In genomic region chr2:186757009-186757408, GRCh38 we compare ENCODE assay signal across 25 cellular contexts.
DNase-seq lines count a peak whose midpoint lies in the region; ATAC-seq and TF ChIP-seq lines count a peak whose summit lies in the region.
"Had no signal": no experiment of that assay in that cellular context is flagged by ENCODE, and none has a peak within 500 bp of the region (broad histone marks: within the 10 kb centered on the region; RNA-seq: fewer than 3 reads in every experiment).

No MANE protein-coding gene starts in this region.

- POLR2A ChIA-PET in activated CD4-positive, alpha-beta T cell treated with anti-CD3 and anti-CD28 coated beads, Interleukin-2, amount 10 ng/mL, durations not matched to agents 7 days and 5 days (lab: Charles Lee) = no interaction called here

- H3K4me3 Mint-ChIP-seq in osteocyte (ENCODE audit: unreplicated experiment) = no peak overlapping the region
- H3K4me3 Mint-ChIP-seq in activated CD4-positive, alpha-beta T cell treated with anti-CD3 and anti-CD28 coated beads, Interleukin-2, amount 10 ng/mL, durations not matched to agents 7 days and 5 days = no peak overlapping the region
- H3K4me3 Mint-ChIP-seq: activated CD4-positive, alpha-beta T cell treated with anti-CD3 and anti-CD28 coated beads for 36 hours; activated naive CD8-positive, alpha-beta T cell treated with anti-CD3 and anti-CD28 coated beads, Interleukin-2, amount 50 U/mL, for 24 hours; activated T-cell treated with anti-CD3 and anti-CD28 coated beads, Interleukin-2, amount 50 U/mL, for 24 hours; central memory CD8-positive, alpha-beta T cell; stimulated activated naive CD8-positive, alpha-beta T cell treated with anti-CD3 and anti-CD28 coated beads, Interleukin-15, amount 100 ng/mL, for 72 hours; T-helper 17 cell had no signal

- H3K9ac ChIP-seq in SK-N-MC (ENCODE audit: insufficient read length) = no peak overlapping the region
- H3K9ac ChIP-seq: SK-N-SH had no signal

- H3K27ac Mint-ChIP-seq in osteocyte (ENCODE audit: unreplicated experiment) = peak overlapping the region; percentile 21
- no peak overlapping the region for H3K27ac Mint-ChIP-seq in activated CD4-positive, alpha-beta T cell treated with anti-CD3 and anti-CD28 coated beads, Interleukin-2, amount 10 ng/mL, durations not matched to agents 7 days and 5 days
- H3K27ac Mint-ChIP-seq: activated CD4-positive, alpha-beta T cell treated with anti-CD3 and anti-CD28 coated beads for 36 hours; activated naive CD8-positive, alpha-beta T cell treated with anti-CD3 and anti-CD28 coated beads, Interleukin-2, amount 50 U/mL, for 24 hours; activated T-cell treated with anti-CD3 and anti-CD28 coated beads, Interleukin-2, amount 50 U/mL, for 24 hours; stimulated activated naive CD8-positive, alpha-beta T cell treated with anti-CD3 and anti-CD28 coated beads, Interleukin-15, amount 100 ng/mL, for 72 hours; T-helper 17 cell had no signal

- no peaks in the 10 kb centered on the region for H3K27me3 ChIP-seq in H7 (ENCODE audit: control insufficient read depth, insufficient read depth, low read length)
- H3K27me3 ChIP-seq: left lung, thyroid gland, vagina had no signal

- TF ChIP-seq CTCF in osteocyte (IDR thresholded peaks at IDR 0.05) = no peak

- peaks cover 18% of the 10 kb centered on the region for H3K36me3 Mint-ChIP-seq in osteocyte (ENCODE audit: unreplicated experiment)
- H3K36me3 Mint-ChIP-seq in activated CD4-positive, alpha-beta T cell treated with anti-CD3 and anti-CD28 coated beads, Interleukin-2, amount 10 ng/mL, durations not matched to agents 7 days and 5 days (ENCODE audit: low read depth) = no peaks in the 10 kb centered on the region

- ATAC-seq in GM18519 (IDR thresholded peaks at IDR 0.05; ENCODE audit: low FRiP score, unreplicated experiment) = no peak
- ATAC-seq: activated CD4-positive, alpha-beta T cell treated with anti-CD3 and anti-CD28 coated beads for 36 hours; activated naive CD8-positive, alpha-beta T cell treated with anti-CD3 and anti-CD28 coated beads, Interleukin-2, amount 50 U/mL, for 24 hours; left lung; stimulated activated naive CD8-positive, alpha-beta T cell treated with anti-CD3 and anti-CD28 coated beads, Interleukin-15, amount 100 ng/mL, for 72 hours; T-helper 17 cell had no signal

- DNase-seq in H7 (peak; percentile 28), SK-N-MC (ENCODE audit: low read depth, low spot score) (no peak), iPS DF 19.7 (ENCODE audit: low read depth, low spot score) (peak; percentile 63), osteocyte (ENCODE audit: extremely low spot score, unreplicated experiment) (no peak), SW480 (ENCODE audit: low spot score) (no peak), cerebellar cortex (ENCODE audit: low spot score) (no peak)
- DNase-seq in activated CD4-positive, alpha-beta T cell treated with anti-CD3 and anti-CD28 coated beads, Interleukin-2, amount 10 ng/mL, durations not matched to agents 7 days and 5 days = no peak
- DNase-seq: activated CD4-positive, alpha-beta T cell treated with anti-CD3 and anti-CD28 coated beads for 36 hours; activated gamma-delta T cell treated with Interleukin-2 at 50 U/mL for 16 hours; activated naive CD8-positive, alpha-beta T cell treated with anti-CD3 and anti-CD28 coated beads, Interleukin-2, amount 50 U/mL, for 24 hours; activated T-cell treated with anti-CD3 and anti-CD28 coated beads, Interleukin-2, amount 50 U/mL, for 24 hours; head of caudate nucleus; left lung; mesenchymal stem cell; NCI-H1436; NCI-H2107; SK-N-SH; stimulated activated naive CD8-positive, alpha-beta T cell treated with anti-CD3 and anti-CD28 coated beads, Interleukin-15, amount 100 ng/mL, for 72 hours; T-helper 17 cell; thyroid gland had no signal

- H3K4me1 Mint-ChIP-seq in osteocyte (ENCODE audit: unreplicated experiment) = peaks cover 17% of the 10 kb centered on the region
- peaks cover under 1% of the 10 kb centered on the region for H3K4me1 Mint-ChIP-seq in activated CD4-positive, alpha-beta T cell treated with anti-CD3 and anti-CD28 coated beads, Interleukin-2, amount 10 ng/mL, durations not matched to agents 7 days and 5 days
- H3K4me1 Mint-ChIP-seq: activated CD4-positive, alpha-beta T cell treated with anti-CD3 and anti-CD28 coated beads for 36 hours; activated naive CD8-positive, alpha-beta T cell treated with anti-CD3 and anti-CD28 coated beads, Interleukin-2, amount 50 U/mL, for 24 hours; central memory CD8-positive, alpha-beta T cell; T-helper 17 cell had no signal

- peaks cover 3% of the 10 kb centered on the region for H3K36me3 ChIP-seq in H7 (replicated peaks; ENCODE audit: control insufficient read depth, insufficient read depth, low read length)
- H3K36me3 ChIP-seq in SK-N-MC (ENCODE audit: insufficient read depth, low read length) = peaks cover 5% of the 10 kb centered on the region; the same call in 1 of the 2 replicates
- H3K36me3 ChIP-seq: left lung, thyroid gland had no signal

- no peak overlapping the region for H3K4me3 ChIP-seq in H7 (ENCODE audit: insufficient read depth, low read depth, low read length)
- no peak overlapping the region for H3K4me3 ChIP-seq in SK-N-MC
- H3K4me3 ChIP-seq: left lung, skin epidermis, thyroid gland, vagina had no signal

- H3K9me3 Mint-ChIP-seq in osteocyte (ENCODE audit: unreplicated experiment) = no peaks in the 10 kb centered on the region
- no peaks in the 10 kb centered on the region for H3K9me3 Mint-ChIP-seq in activated CD4-positive, alpha-beta T cell treated with anti-CD3 and anti-CD28 coated beads, Interleukin-2, amount 10 ng/mL, durations not matched to agents 7 days and 5 days
- H3K9me3 Mint-ChIP-seq: activated naive CD8-positive, alpha-beta T cell treated with anti-CD3 and anti-CD28 coated beads, Interleukin-2, amount 50 U/mL, for 24 hours; activated T-cell treated with anti-CD3 and anti-CD28 coated beads, Interleukin-2, amount 50 U/mL, for 24 hours; central memory CD8-positive, alpha-beta T cell had no signal

- no peaks in the 10 kb centered on the region for H3K9me3 ChIP-seq in SK-N-MC (ENCODE audit: low read depth, low read length)
- H3K9me3 ChIP-seq: left lung, SK-N-SH, thyroid gland, vagina had no signal

- CTCF ChIA-PET in activated CD4-positive, alpha-beta T cell treated with anti-CD3 and anti-CD28 coated beads, Interleukin-2, amount 10 ng/mL, durations not matched to agents 7 days and 5 days (lab: Charles Lee) = no interaction called here

- no peaks in the 10 kb centered on the region for H3K27me3 Mint-ChIP-seq in osteocyte (ENCODE audit: unreplicated experiment)
- no peaks in the 10 kb centered on the region for H3K27me3 Mint-ChIP-seq in activated CD4-positive, alpha-beta T cell treated with anti-CD3 and anti-CD28 coated beads, Interleukin-2, amount 10 ng/mL, durations not matched to agents 7 days and 5 days
- H3K27me3 Mint-ChIP-seq: activated CD4-positive, alpha-beta T cell treated with anti-CD3 and anti-CD28 coated beads for 36 hours; central memory CD8-positive, alpha-beta T cell had no signal

- H3K27ac ChIP-seq in SK-N-MC = 0 out of 2 replicates have a peak overlapping the region, but pooled peaks have one; percentile 48
- H3K27ac ChIP-seq: epithelial cell of prostate, left lung, skin epidermis, thyroid gland, vagina had no signal

Comparison
In these comparisons a context has a peak if more than half of its experiments do, and no peak if none do; other contexts are left out.
1. DNase-seq: peak in H7 (single experiment) and iPS DF 19.7 (single experiment); none in SK-N-MC (single experiment), osteocyte (single experiment), SW480 (single experiment), cerebellar cortex (single experiment) and activated CD4-positive, alpha-beta T cell treated with anti-CD3 and anti-CD28 coated beads, Interleukin-2, amount 10 ng/mL, durations not matched to agents 7 days and 5 days (single experiment).